27 cellular contexts compared by ENCODE assay signal in genomic region chr14:57089901-57090300, GRCh38.
DNase-seq lines count a peak whose midpoint lies in the region; ATAC-seq and TF ChIP-seq lines count a peak whose summit lies in the region.
"Had no signal": no experiment of that assay in that cellular context is flagged by ENCODE, and none has a peak within 500 bp of the region (broad histone marks: within the 10 kb centered on the region; RNA-seq: fewer than 3 reads in every experiment).

No MANE protein-coding gene starts in this region.

- intact Hi-C loops in colonic mucosa (cut with DNase I) = no loop called here

- no peak overlapping the region for H3K27ac ChIP-seq in colonic mucosa
- H3K27ac ChIP-seq: adrenal gland, brain microvascular endothelial cell, esophagus muscularis mucosa, neutrophil, RWPE1, SK-N-MC had no signal

- no peaks in the 10 kb centered on the region for H3K27me3 ChIP-seq in colonic mucosa
- H3K27me3 ChIP-seq: adrenal gland, brain microvascular endothelial cell, neutrophil had no signal

- H3K36me3 Mint-ChIP-seq in activated CD8-positive, alpha-beta T cell treated with anti-CD3 and anti-CD28 coated beads, Interleukin-2, amount 10 ng/mL, durations not matched to agents 7 days and 5 days (ENCODE audit: low read depth) = no peaks in the 10 kb centered on the region
- H3K36me3 Mint-ChIP-seq: CD14-positive monocyte, memory B cell had no signal

- POLR2A ChIA-PET in activated CD8-positive, alpha-beta T cell treated with anti-CD3 and anti-CD28 coated beads, Interleukin-2, amount 10 ng/mL, durations not matched to agents 7 days and 5 days (lab: Charles Lee) = no interaction called here

- no peak overlapping the region for H3K9ac ChIP-seq in colonic mucosa (ENCODE audit: low read depth in 2 of 2, low read length in 2 of 2)

- ATAC-seq in activated CD8-positive, alpha-beta T cell treated with anti-CD3 and anti-CD28 coated beads, Interleukin-2, amount 10 ng/mL, durations not matched to agents 7 days and 5 days = no peak
- ATAC-seq: left cardiac atrium had no signal

- DNase-seq in G401 (ENCODE audit: low spot score) (peak; percentile 62), NCI-H1417 (lab: John Stamatoyannopoulos, UW) (peak in 2 of 3 experiments; percentile 93 to 99), NCI-H2171 treated with DMSO at 0.1 percent for 48 hours (lab: John Stamatoyannopoulos, UW) (peak; percentile 93), cerebellar cortex (ENCODE audit: low spot score) (peak; percentile 77), colonic mucosa (no peak), NCI-H526 (lab: John Stamatoyannopoulos, UW) (no peak)
- DNase-seq in activated CD8-positive, alpha-beta T cell treated with anti-CD3 and anti-CD28 coated beads, Interleukin-2, amount 10 ng/mL, durations not matched to agents 7 days and 5 days = no peak
- DNase-seq: activated CD4-positive, alpha-beta T cell treated with anti-CD3 and anti-CD28 coated beads for 4 hours; activated naive CD4-positive, alpha-beta T cell treated with Interleukin-2 at 50 U/mL for 16 hours; activated T-cell treated with anti-CD3 and anti-CD28 coated beads, Interleukin-2, amount 50 U/mL, for 24 hours; adrenal gland; brain microvascular endothelial cell; effector CD8-positive, alpha-beta T cell; foreskin melanocyte; GOT3; Karpas-422; left cardiac atrium; MV-4-11; NCI-H510A; T-helper 2 cell; trophoblast cell had no signal

- H3K9me3 Mint-ChIP-seq in activated CD8-positive, alpha-beta T cell treated with anti-CD3 and anti-CD28 coated beads, Interleukin-2, amount 10 ng/mL, durations not matched to agents 7 days and 5 days (ENCODE audit: insufficient read depth) = no peaks in the 10 kb centered on the region

- H3K9me3 ChIP-seq in colonic mucosa = no peaks in the 10 kb centered on the region
- H3K9me3 ChIP-seq: adrenal gland, neutrophil had no signal

- no peaks in the 10 kb centered on the region for H3K36me3 ChIP-seq in colonic mucosa
- H3K36me3 ChIP-seq: adrenal gland, brain microvascular endothelial cell, esophagus muscularis mucosa, neutrophil had no signal

- in situ Hi-C loops in G401 (cut with HindIII; ENCODE audit: low sequenced_read_pairs) = no loop called here

- no peak for TF ChIP-seq CTCF in colonic mucosa (IDR thresholded peaks at IDR 0.05)

- H3K4me3 Mint-ChIP-seq in activated CD8-positive, alpha-beta T cell treated with anti-CD3 and anti-CD28 coated beads, Interleukin-2, amount 10 ng/mL, durations not matched to agents 7 days and 5 days = no peak overlapping the region
- H3K4me3 Mint-ChIP-seq: activated T-cell treated with anti-CD3 and anti-CD28 coated beads, Interleukin-2, amount 50 U/mL, for 24 hours; CD14-positive monocyte; memory B cell had no signal

- CTCF ChIA-PET in activated CD8-positive, alpha-beta T cell treated with anti-CD3 and anti-CD28 coated beads, Interleukin-2, amount 10 ng/mL, durations not matched to agents 7 days and 5 days (lab: Charles Lee) = no interaction called here

- H3K4me1 Mint-ChIP-seq in activated CD8-positive, alpha-beta T cell treated with anti-CD3 and anti-CD28 coated beads, Interleukin-2, amount 10 ng/mL, durations not matched to agents 7 days and 5 days (ENCODE audit: low read depth) = no peaks in the 10 kb centered on the region
- H3K4me1 Mint-ChIP-seq: CD14-positive monocyte, memory B cell had no signal

- H3K27me3 Mint-ChIP-seq in activated CD8-positive, alpha-beta T cell treated with anti-CD3 and anti-CD28 coated beads, Interleukin-2, amount 10 ng/mL, durations not matched to agents 7 days and 5 days (ENCODE audit: low read depth) = no peaks in the 10 kb centered on the region

- H3K27ac Mint-ChIP-seq in activated CD8-positive, alpha-beta T cell treated with anti-CD3 and anti-CD28 coated beads, Interleukin-2, amount 10 ng/mL, durations not matched to agents 7 days and 5 days = no peak overlapping the region
- H3K27ac Mint-ChIP-seq: activated T-cell treated with anti-CD3 and anti-CD28 coated beads, Interleukin-2, amount 50 U/mL, for 24 hours; CD14-positive monocyte; memory B cell had no signal

- no peak overlapping the region for H3K4me3 ChIP-seq in colonic mucosa
- H3K4me3 ChIP-seq: adrenal gland, esophagus muscularis mucosa, SK-N-MC had no signal

- H3K4me1 ChIP-seq in colonic mucosa = no peaks in the 10 kb centered on the region
- H3K4me1 ChIP-seq: adrenal gland, esophagus muscularis mucosa had no signal

Comparison
In these comparisons a context has a peak if more than half of its experiments do, and no peak if none do; other contexts are left out.
1. DNase-seq: peak in G401 (single experiment), NCI-H1417 (2 of 3), NCI-H2171 treated with DMSO at 0.1 percent for 48 hours (single experiment) and cerebellar cortex (single experiment); none in colonic mucosa (single experiment), activated CD8-positive, alpha-beta T cell treated with anti-CD3 and anti-CD28 coated beads, Interleukin-2, amount 10 ng/mL, durations not matched to agents 7 days and 5 days (single experiment) and NCI-H526 (0 of 2).